In the genomic region with DNA sequence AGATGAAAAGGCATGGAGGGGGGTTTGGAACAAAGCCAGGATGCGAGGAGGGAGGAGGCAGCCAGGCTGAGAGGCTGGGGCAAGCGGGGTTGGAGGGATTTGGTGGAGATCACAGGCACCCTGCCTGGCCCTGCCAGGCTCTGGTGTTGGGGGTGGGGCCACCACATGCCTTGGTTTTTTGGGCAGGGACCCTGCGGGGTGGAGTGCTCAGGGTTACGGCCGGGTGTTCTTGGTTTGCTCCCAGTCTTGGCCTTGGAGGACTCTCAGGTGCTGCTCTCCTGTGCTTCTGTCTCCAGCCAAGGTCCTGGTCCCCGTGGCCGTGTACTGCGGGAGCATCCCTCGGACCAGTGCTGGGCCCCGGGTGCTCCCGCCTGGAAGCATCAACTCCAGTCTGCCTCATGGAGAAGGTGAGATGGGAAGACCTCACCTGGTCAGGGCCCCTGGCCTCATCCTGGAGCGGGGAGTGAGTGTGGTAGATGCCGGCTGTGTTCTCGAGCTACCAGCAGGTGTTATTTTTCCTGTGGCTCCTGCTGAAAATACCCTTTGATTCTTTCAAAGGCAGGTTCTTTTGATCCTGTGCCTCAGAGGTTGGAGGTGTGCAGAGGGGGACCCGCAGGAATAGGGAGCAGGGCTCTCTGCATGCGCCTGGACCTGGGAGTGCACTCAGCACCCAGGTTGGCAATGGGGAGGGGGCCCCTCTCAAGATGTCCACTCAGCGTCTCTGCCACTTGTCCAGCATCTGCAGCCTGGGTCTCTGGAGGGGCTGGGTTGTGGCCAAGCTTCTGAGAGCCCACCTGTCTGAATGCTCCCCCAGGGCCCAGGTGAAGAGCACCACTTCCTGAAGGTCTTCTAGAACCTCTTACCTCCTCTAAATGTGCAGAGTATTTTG, we compare ENCODE assay signal across 21 cellular contexts. TPM values are rescaled to one million over a fixed set of nuclear protein-coding genes. Genes with fewer than 3 reads are reported as not detected.
"Had no signal": no experiment of that assay in that cellular context is flagged by ENCODE, and none has a peak within 500 bp of the region (broad histone marks: within the 10 kb centered on the region; RNA-seq: fewer than 3 reads in every experiment).

No MANE protein-coding gene starts in this region.

- ATAC-seq: activated CD4-positive, CD25-positive, alpha-beta regulatory T cell treated with anti-CD3 and anti-CD28 coated beads, Interleukin-2, amount 50 U/mL, for 24 hours; activated naive CD8-positive, alpha-beta T cell treated with anti-CD3 and anti-CD28 coated beads, Interleukin-2, amount 50 U/mL, for 24 hours; gastroesophageal sphincter; left lobe of liver; T-cell had no signal

- H3K36me3 ChIP-seq: breast epithelium, gastroesophageal sphincter, right lobe of liver, tibial artery had no signal

- H3K9me3 ChIP-seq: breast epithelium, gastroesophageal sphincter, psoas muscle, right lobe of liver, tibial artery had no signal

- H3K9me3 Mint-ChIP-seq: activated naive CD8-positive, alpha-beta T cell treated with anti-CD3 and anti-CD28 coated beads, Interleukin-2, amount 50 U/mL, for 24 hours; activated T-helper 1 cell treated with anti-CD3 and anti-CD28 coated beads, Interleukin-12 subunit alpha, Interleukin-12 subunit beta, Interleukin-2, Interleukin-4 antibody, amounts not matched to agents 30 ng/mL and 10 ng/mL and 1 ng/mL, durations not matched to agents 14 hours and 24 hours and 36 hours; nephron progenitor cell; T-cell had no signal

- H3K27ac ChIP-seq: breast epithelium, gastroesophageal sphincter, psoas muscle, right lobe of liver, tibial artery had no signal

- H3K4me3 Mint-ChIP-seq: activated naive CD8-positive, alpha-beta T cell treated with anti-CD3 and anti-CD28 coated beads, Interleukin-2, amount 50 U/mL, for 24 hours; activated T-helper 1 cell treated with anti-CD3 and anti-CD28 coated beads, Interleukin-12 subunit alpha, Interleukin-12 subunit beta, Interleukin-2, Interleukin-4 antibody, amounts not matched to agents 30 ng/mL and 10 ng/mL and 1 ng/mL, durations not matched to agents 14 hours and 24 hours and 36 hours; nephron progenitor cell; T-cell had no signal

- H3K27me3 Mint-ChIP-seq: activated naive CD8-positive, alpha-beta T cell treated with anti-CD3 and anti-CD28 coated beads, Interleukin-2, amount 50 U/mL, for 24 hours; T-cell had no signal

- H3K36me3 Mint-ChIP-seq: T-cell had no signal

- H3K4me3 ChIP-seq: breast epithelium, gastroesophageal sphincter, psoas muscle, right lobe of liver, tibial artery had no signal

- H3K27me3 ChIP-seq: breast epithelium, gastroesophageal sphincter, right lobe of liver, tibial artery had no signal

- DNase-seq: activated CD4-positive, alpha-beta T cell treated with anti-CD3 and anti-CD28 coated beads, Interleukin-2, amount 50 U/mL, for 1 hour; activated CD8-positive, alpha-beta memory T cell treated with anti-CD3 and anti-CD28 coated beads for 24 hours; activated naive CD4-positive, alpha-beta T cell; activated naive CD8-positive, alpha-beta T cell treated with anti-CD3 and anti-CD28 coated beads, Interleukin-2, amount 50 U/mL, for 24 hours; aorta; dermis blood vessel endothelial cell; erythroblast; islet precursor cell; nephron progenitor cell; stimulated activated CD4-positive, alpha-beta T cell treated with anti-CD3 and anti-CD28 coated beads, Interleukin-1b, Interleukin-23, amount 100 ng/mL, for 48 hours; T-cell; T1000; tibial artery had no signal

- H3K4me1 ChIP-seq: breast epithelium, psoas muscle, right lobe of liver, tibial artery had no signal

- H3K27ac Mint-ChIP-seq: activated naive CD8-positive, alpha-beta T cell treated with anti-CD3 and anti-CD28 coated beads, Interleukin-2, amount 50 U/mL, for 24 hours; activated T-helper 1 cell treated with anti-CD3 and anti-CD28 coated beads, Interleukin-12 subunit alpha, Interleukin-12 subunit beta, Interleukin-2, Interleukin-4 antibody, amounts not matched to agents 30 ng/mL and 10 ng/mL and 1 ng/mL, durations not matched to agents 14 hours and 24 hours and 36 hours; nephron progenitor cell; T-cell had no signal

RNA-seq across cellular contexts. Expression of a gene that starts 17.0 kb away (rescaled TPM):
- total RNA-seq: dermis blood vessel endothelial cell, osteocyte had no signal
